In the genomic region with DNA sequence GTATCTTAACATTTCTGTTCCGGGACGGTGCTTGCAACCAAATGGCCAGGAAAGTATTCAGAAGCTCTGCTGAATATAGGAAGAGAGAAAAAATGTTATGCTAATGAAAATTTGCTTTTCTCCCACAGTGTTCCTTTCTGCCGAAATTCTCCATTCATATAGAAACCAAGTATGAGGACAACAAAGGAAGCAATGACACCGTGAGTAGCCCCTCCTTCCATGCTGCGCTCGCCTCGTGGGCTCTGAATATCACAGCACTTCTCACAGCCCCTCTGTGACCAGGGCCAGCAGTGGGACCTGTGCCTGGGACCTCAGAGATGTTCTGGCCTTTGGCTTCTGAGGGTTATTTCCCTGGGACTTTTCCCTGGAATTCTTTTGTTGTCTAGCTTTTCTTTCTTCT, we compare ENCODE assay signal across 13 cellular contexts.
DNase-seq lines count a peak whose midpoint lies in the region; ATAC-seq and TF ChIP-seq lines count a peak whose summit lies in the region.
"Had no signal": no experiment of that assay in that cellular context is flagged by ENCODE, and none has a peak within 500 bp of the region (broad histone marks: within the 10 kb centered on the region; RNA-seq: fewer than 3 reads in every experiment).

No MANE protein-coding gene starts in this region.

- no peaks in the 10 kb centered on the region for H3K9me3 ChIP-seq in ectodermal cell (ENCODE audit: control insufficient read depth, low read length)
- H3K9me3 ChIP-seq: body of pancreas, testis had no signal

- no peak for DNase-seq in progenitor cell of endocrine pancreas (ENCODE audit: low spot score, unreplicated experiment)
- DNase-seq in SIG-M5 treated with dmso at 0.1 percent for 504 hours (lab: John Stamatoyannopoulos, UW; ENCODE audit: unreplicated experiment), result no peak
- DNase-seq in activated naive CD4-positive, alpha-beta T cell treated with anti-CD3 and anti-CD28 coated beads, Interleukin-2, amount 10 ng/mL, durations not matched to agents 7 days and 5 days, result no peak
- DNase-seq: body of pancreas; CD4-positive, CD25-positive, alpha-beta regulatory T cell; left ventricle myocardium superior; NCI-H2171; nephron progenitor cell; testis had no signal

- no peaks in the 10 kb centered on the region for H3K4me1 ChIP-seq in ectodermal cell (ENCODE audit: control insufficient read depth, insufficient read depth, low read length)

- TF ChIP-seq CTCF in progenitor cell of endocrine pancreas (IDR thresholded peaks at IDR 0.05; ENCODE audit: unreplicated experiment), result no peak

- H3K27me3 ChIP-seq in ectodermal cell (ENCODE audit: control insufficient read depth, insufficient read depth, low read length, poor library complexity, severe bottlenecking), result no peaks in the 10 kb centered on the region
- H3K27me3 ChIP-seq: body of pancreas, testis had no signal

- CTCF ChIA-PET in activated naive CD4-positive, alpha-beta T cell treated with anti-CD3 and anti-CD28 coated beads, Interleukin-2, amount 10 ng/mL, durations not matched to agents 7 days and 5 days (lab: Charles Lee), result no interaction called here

- H3K36me3 ChIP-seq in ectodermal cell (ENCODE audit: control insufficient read depth, insufficient read depth, low read length), result no peaks in the 10 kb centered on the region

- ATAC-seq in GM19452 (IDR thresholded peaks at IDR 0.05; ENCODE audit: unreplicated experiment) (peak; percentile 30), HG03045 (IDR thresholded peaks at IDR 0.05; ENCODE audit: unreplicated experiment) (peak; percentile 38), HG02642 (IDR thresholded peaks at IDR 0.05; ENCODE audit: poor library complexity, unreplicated experiment) (no peak)
- ATAC-seq: body of pancreas, left ventricle myocardium superior had no signal

- no peaks in the 10 kb centered on the region for H3K9me3 Mint-ChIP-seq in progenitor cell of endocrine pancreas (ENCODE audit: low read depth)
- H3K9me3 Mint-ChIP-seq in activated naive CD4-positive, alpha-beta T cell treated with anti-CD3 and anti-CD28 coated beads, Interleukin-2, amount 10 ng/mL, durations not matched to agents 7 days and 5 days, result no peaks in the 10 kb centered on the region
- H3K9me3 Mint-ChIP-seq: CD4-positive, CD25-positive, alpha-beta regulatory T cell; nephron progenitor cell had no signal

- H3K27ac ChIP-seq in ectodermal cell (ENCODE audit: insufficient read depth, low read depth, low read length, poor library complexity, severe bottlenecking), result peak overlapping the region; percentile 73

- H3K27ac Mint-ChIP-seq in progenitor cell of endocrine pancreas, result peak overlapping the region; percentile 29
- H3K27ac Mint-ChIP-seq in activated naive CD4-positive, alpha-beta T cell treated with anti-CD3 and anti-CD28 coated beads, Interleukin-2, amount 10 ng/mL, durations not matched to agents 7 days and 5 days, result no peak overlapping the region
- H3K27ac Mint-ChIP-seq: CD4-positive, CD25-positive, alpha-beta regulatory T cell; nephron progenitor cell had no signal

- 55 to 62% methylated on average over 7 of the region's 7 CpGs for WGBS in ectodermal cell, 2 experiments

- H3K4me1 Mint-ChIP-seq in progenitor cell of endocrine pancreas (ENCODE audit: low read depth), result peaks cover 28% of the 10 kb centered on the region
- H3K4me1 Mint-ChIP-seq in activated naive CD4-positive, alpha-beta T cell treated with anti-CD3 and anti-CD28 coated beads, Interleukin-2, amount 10 ng/mL, durations not matched to agents 7 days and 5 days, result peaks cover 2% of the 10 kb centered on the region

- H3K27me3 Mint-ChIP-seq in progenitor cell of endocrine pancreas, result no peaks in the 10 kb centered on the region
- H3K27me3 Mint-ChIP-seq in activated naive CD4-positive, alpha-beta T cell treated with anti-CD3 and anti-CD28 coated beads, Interleukin-2, amount 10 ng/mL, durations not matched to agents 7 days and 5 days, result no peaks in the 10 kb centered on the region
- H3K27me3 Mint-ChIP-seq: CD4-positive, CD25-positive, alpha-beta regulatory T cell had no signal

- H3K4me3 Mint-ChIP-seq in progenitor cell of endocrine pancreas (ENCODE audit: low read depth), result no peak overlapping the region
- no peak overlapping the region for H3K4me3 Mint-ChIP-seq in activated naive CD4-positive, alpha-beta T cell treated with anti-CD3 and anti-CD28 coated beads, Interleukin-2, amount 10 ng/mL, durations not matched to agents 7 days and 5 days
- H3K4me3 Mint-ChIP-seq: CD4-positive, CD25-positive, alpha-beta regulatory T cell; nephron progenitor cell had no signal

- H3K4me3 ChIP-seq in ectodermal cell (ENCODE audit: insufficient read depth, low read depth, low read length), result no peak overlapping the region
- H3K4me3 ChIP-seq: body of pancreas, testis had no signal

- peaks cover 2% of the 10 kb centered on the region for H3K36me3 Mint-ChIP-seq in progenitor cell of endocrine pancreas (ENCODE audit: insufficient read depth)
- peaks cover 15% of the 10 kb centered on the region for H3K36me3 Mint-ChIP-seq in activated naive CD4-positive, alpha-beta T cell treated with anti-CD3 and anti-CD28 coated beads, Interleukin-2, amount 10 ng/mL, durations not matched to agents 7 days and 5 days
